ENCODE assay signal across 8 cellular contexts in the genomic region with DNA sequence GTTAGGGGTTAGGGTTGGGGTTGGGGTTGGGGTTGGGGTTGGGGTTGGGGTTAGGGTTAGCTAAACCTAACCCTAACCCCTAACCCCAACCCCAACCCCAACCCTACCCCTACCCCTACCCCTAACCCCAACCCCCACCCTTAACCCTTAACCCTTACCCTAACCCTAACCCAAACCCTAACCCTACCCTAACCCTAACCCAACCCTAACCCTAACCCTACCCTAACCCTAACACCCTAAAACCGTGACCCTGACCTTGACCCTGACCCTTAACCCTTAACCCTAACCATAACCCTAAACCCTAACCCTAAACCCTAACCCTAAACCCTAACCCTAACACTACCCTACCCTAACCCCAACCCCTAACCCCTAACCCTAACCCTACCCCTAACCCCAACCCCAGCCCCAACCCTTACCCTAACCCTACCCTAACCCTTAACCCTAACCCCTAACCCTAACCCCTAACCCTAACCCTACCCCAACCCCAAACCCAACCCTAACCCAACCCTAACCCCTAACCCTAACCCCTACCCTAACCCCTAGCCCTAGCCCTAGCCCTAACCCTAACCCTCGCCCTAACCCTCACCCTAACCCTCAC. TPM values are rescaled to one million over a fixed set of nuclear protein-coding genes. Genes with fewer than 3 reads are reported as not detected.
DNase-seq lines count a peak whose midpoint lies in the region; ATAC-seq and TF ChIP-seq lines count a peak whose summit lies in the region.

No MANE protein-coding gene starts in this region.

- no peaks in the 10 kb centered on the region; a peak in 1 of 4 replicates for H3K4me1 ChIP-seq in SK-N-SH (ENCODE audit: control insufficient read depth in 1 of 2, insufficient read depth in 2 of 2, low read depth in 1 of 2, low read length in 1 of 2)

- TF ChIP-seq RAD21 in SK-N-SH (IDR thresholded peaks at IDR 0.05; ENCODE audit: low read length), result no peak

- no peaks in the 10 kb centered on the region for H3K79me2 ChIP-seq in SK-N-SH (ENCODE audit: insufficient read depth)

- no peak for TF ChIP-seq CTCF in SK-N-SH (IDR thresholded peaks at IDR 0.05)
- no peak for TF ChIP-seq CTCF in foreskin fibroblast (IDR thresholded peaks at IDR 0.05; ENCODE audit: low read depth, low read length)

- 3% methylated on average over 2 of the region's 2 CpGs for WGBS in SK-N-SH (ENCODE audit: low lambda C conversion rate)

- CTCF ChIA-PET in SK-N-SH (lab: Yijun Ruan, JAX), result interaction anchor here (1.0 to 1.1 kb wide), 2 partner anchors 83 to 101 kb away, joined by 3 to 5 read pairs; no protein-coding TSS in a partner anchor

- H4K20me1 ChIP-seq in SK-N-SH (ENCODE audit: insufficient read depth), result no peaks in the 10 kb centered on the region

- no peaks in the 10 kb centered on the region for H3K36me3 ChIP-seq in SK-N-SH (replicated peaks in 1 of 2; ENCODE audit: control insufficient read depth in 1 of 2, insufficient read depth in 2 of 2, low read length in 1 of 2)

- H3K9ac ChIP-seq in SK-N-SH, result 0 out of 2 replicates have a peak overlapping the region, but pooled peaks have one; percentile 44

- TF ChIP-seq EP300 in SK-N-SH (IDR thresholded peaks at IDR 0.05; ENCODE audit: borderline replicate concordance in 1 of 2, low read depth in 1 of 2, low read length in 1 of 2), result no peak

- peak overlapping the region; percentile 73 for H3K4me2 ChIP-seq in SK-N-SH

- intact Hi-C loops in sciatic nerve (cut with DNase I), result no loop called here

- H3K27me3 ChIP-seq in SK-N-SH (ENCODE audit: insufficient read depth), result no peaks in the 10 kb centered on the region

- no peaks in the 10 kb centered on the region for H3F3A ChIP-seq in SK-N-SH (replicated peaks; ENCODE audit: insufficient read depth)

- DNase-seq in SK-N-SH, result no peak
- DNase-seq in foreskin fibroblast, result no peak
- no peak for DNase-seq in sciatic nerve (ENCODE audit: low spot score)
- no peak for DNase-seq in hepatic stellate cell (ENCODE audit: low spot score)
- no peak for DNase-seq in stimulated activated CD4-positive, alpha-beta T cell treated with anti-CD3 and anti-CD28 coated beads, Interleukin-12 subunit alpha, Interleukin-12 subunit beta, amount 100 ng/mL, for 4 hours

- POLR2A ChIA-PET in SK-N-SH (lab: Yijun Ruan, JAX), result interaction anchor here (0.7 kb wide), 1 partner anchor 1502 kb away, joined by 3 read pairs; no protein-coding TSS in a partner anchor

- peak overlapping the region; percentile 59 to 68 for H3K4me3 ChIP-seq in SK-N-SH (ENCODE audit: low read depth in 2 of 2, low read length in 1 of 2)
- H3K4me3 ChIP-seq in foreskin fibroblast (ENCODE audit: low read depth in 1 of 2, low read length in 2 of 2), result peak overlapping the region; percentile 50 to 78

- no peaks in the 10 kb centered on the region for H3K9me3 ChIP-seq in SK-N-SH

- H3K9me2 ChIP-seq in SK-N-SH, result no peaks in the 10 kb centered on the region

- peak overlapping the region; percentile 87; the same call in 1 of the 2 replicates for H2AFZ ChIP-seq in SK-N-SH (ENCODE audit: low read depth)

- peak overlapping the region; percentile 50 to 79 for H3K27ac ChIP-seq in SK-N-SH (ENCODE audit: low read depth in 2 of 2, low read length in 1 of 2)

- ATAC-seq in GM18909 (IDR thresholded peaks at IDR 0.05; ENCODE audit: poor library complexity, unreplicated experiment), result peak; percentile 8
- ATAC-seq in sciatic nerve, result peak; percentile 95
- no peak for ATAC-seq in GM18873 (IDR thresholded peaks at IDR 0.05; ENCODE audit: low FRiP score, unreplicated experiment)
- no peak for ATAC-seq in GM18520 (IDR thresholded peaks at IDR 0.05; ENCODE audit: unreplicated experiment)

TF ChIP-seq in SK-N-SH, 30 proteins besides CTCF, POLR2A, EP300 and RAD21:
- no peak for TF ChIP-seq GATA2 (CRISPR knock-in tag; IDR thresholded peaks at IDR 0.05)
- TF ChIP-seq EZH2phosphoT487 (IDR thresholded peaks at IDR 0.05; ENCODE audit: borderline replicate concordance, low read depth), result no peak
- TF ChIP-seq, protein P1, sequence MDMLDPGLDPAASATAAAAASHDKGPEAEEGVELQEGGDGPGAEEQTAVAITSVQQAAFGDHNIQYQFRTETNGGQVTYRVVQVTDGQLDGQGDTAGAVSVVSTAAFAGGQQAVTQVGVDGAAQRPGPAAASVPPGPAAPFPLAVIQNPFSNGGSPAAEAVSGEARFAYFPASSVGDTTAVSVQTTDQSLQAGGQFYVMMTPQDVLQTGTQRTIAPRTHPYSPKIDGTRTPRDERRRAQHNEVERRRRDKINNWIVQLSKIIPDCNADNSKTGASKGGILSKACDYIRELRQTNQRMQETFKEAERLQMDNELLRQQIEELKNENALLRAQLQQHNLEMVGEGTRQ (IDR thresholded peaks at IDR 0.05; ENCODE audit: borderline replicate concordance, low read depth, low read length), result no peak
- TF ChIP-seq TEAD4 (IDR thresholded peaks at IDR 0.05; ENCODE audit: borderline replicate concordance, insufficient read depth), result no peak
- TF ChIP-seq MXI1 (IDR thresholded peaks at IDR 0.05; ENCODE audit: low read depth, low read length), result no peak
- TF ChIP-seq MEF2A (IDR thresholded peaks at IDR 0.05; ENCODE audit: borderline replicate concordance, low read depth), result no peak
- TF ChIP-seq FOXM1 (IDR thresholded peaks at IDR 0.05; ENCODE audit: low read depth), result no peak
- TF ChIP-seq, protein P2, sequence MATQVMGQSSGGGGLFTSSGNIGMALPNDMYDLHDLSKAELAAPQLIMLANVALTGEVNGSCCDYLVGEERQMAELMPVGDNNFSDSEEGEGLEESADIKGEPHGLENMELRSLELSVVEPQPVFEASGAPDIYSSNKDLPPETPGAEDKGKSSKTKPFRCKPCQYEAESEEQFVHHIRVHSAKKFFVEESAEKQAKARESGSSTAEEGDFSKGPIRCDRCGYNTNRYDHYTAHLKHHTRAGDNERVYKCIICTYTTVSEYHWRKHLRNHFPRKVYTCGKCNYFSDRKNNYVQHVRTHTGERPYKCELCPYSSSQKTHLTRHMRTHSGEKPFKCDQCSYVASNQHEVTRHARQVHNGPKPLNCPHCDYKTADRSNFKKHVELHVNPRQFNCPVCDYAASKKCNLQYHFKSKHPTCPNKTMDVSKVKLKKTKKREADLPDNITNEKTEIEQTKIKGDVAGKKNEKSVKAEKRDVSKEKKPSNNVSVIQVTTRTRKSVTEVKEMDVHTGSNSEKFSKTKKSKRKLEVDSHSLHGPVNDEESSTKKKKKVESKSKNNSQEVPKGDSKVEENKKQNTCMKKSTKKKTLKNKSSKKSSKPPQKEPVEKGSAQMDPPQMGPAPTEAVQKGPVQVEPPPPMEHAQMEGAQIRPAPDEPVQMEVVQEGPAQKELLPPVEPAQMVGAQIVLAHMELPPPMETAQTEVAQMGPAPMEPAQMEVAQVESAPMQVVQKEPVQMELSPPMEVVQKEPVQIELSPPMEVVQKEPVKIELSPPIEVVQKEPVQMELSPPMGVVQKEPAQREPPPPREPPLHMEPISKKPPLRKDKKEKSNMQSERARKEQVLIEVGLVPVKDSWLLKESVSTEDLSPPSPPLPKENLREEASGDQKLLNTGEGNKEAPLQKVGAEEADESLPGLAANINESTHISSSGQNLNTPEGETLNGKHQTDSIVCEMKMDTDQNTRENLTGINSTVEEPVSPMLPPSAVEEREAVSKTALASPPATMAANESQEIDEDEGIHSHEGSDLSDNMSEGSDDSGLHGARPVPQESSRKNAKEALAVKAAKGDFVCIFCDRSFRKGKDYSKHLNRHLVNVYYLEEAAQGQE (IDR thresholded peaks at IDR 0.05; ENCODE audit: low read depth, low read length), result no peak
- TF ChIP-seq, protein P3, sequence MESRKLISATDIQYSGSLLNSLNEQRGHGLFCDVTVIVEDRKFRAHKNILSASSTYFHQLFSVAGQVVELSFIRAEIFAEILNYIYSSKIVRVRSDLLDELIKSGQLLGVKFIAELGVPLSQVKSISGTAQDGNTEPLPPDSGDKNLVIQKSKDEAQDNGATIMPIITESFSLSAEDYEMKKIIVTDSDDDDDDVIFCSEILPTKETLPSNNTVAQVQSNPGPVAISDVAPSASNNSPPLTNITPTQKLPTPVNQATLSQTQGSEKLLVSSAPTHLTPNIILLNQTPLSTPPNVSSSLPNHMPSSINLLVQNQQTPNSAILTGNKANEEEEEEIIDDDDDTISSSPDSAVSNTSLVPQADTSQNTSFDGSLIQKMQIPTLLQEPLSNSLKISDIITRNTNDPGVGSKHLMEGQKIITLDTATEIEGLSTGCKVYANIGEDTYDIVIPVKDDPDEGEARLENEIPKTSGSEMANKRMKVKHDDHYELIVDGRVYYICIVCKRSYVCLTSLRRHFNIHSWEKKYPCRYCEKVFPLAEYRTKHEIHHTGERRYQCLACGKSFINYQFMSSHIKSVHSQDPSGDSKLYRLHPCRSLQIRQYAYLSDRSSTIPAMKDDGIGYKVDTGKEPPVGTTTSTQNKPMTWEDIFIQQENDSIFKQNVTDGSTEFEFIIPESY (IDR thresholded peaks at IDR 0.05; ENCODE audit: borderline replicate concordance, low read depth), result no peak
- no peak for TF ChIP-seq NFIC (IDR thresholded peaks at IDR 0.05; ENCODE audit: borderline replicate concordance)
- no peak for TF ChIP-seq GABPA (IDR thresholded peaks at IDR 0.05; ENCODE audit: low read depth)
- TF ChIP-seq SIN3A (IDR thresholded peaks at IDR 0.05; ENCODE audit: borderline replicate concordance, low read depth, low read length), result no peak
- TF ChIP-seq SMC3 (IDR thresholded peaks at IDR 0.05; ENCODE audit: low read depth, low read length), result no peak

RNA-seq across cellular contexts. Expression of a gene that starts 24.1 kb away (rescaled TPM):
- polyA plus RNA-seq in SK-N-SH (2012; rRNA removed), result 26.4 and 30.3 TPM in 2 replicates
- polyA plus RNA-seq in SK-N-SH (2012; cell fraction: cytosol; rRNA removed), result 11.6 and 15.4 TPM in 2 replicates
- polyA plus RNA-seq in SK-N-SH (2012; cell fraction: nucleus; rRNA removed), result 149 and 183 TPM in 2 replicates
- total RNA-seq in sciatic nerve, result 27.3 TPM

Comparison
In these comparisons a context has a peak if more than half of its experiments do, and no peak if none do; other contexts are left out.
1. ATAC-seq: peak in GM18909 (single experiment) and sciatic nerve (single experiment); none in GM18873 (single experiment) and GM18520 (single experiment).